ENCODE assay signal across 35 cellular contexts in the genomic region with DNA sequence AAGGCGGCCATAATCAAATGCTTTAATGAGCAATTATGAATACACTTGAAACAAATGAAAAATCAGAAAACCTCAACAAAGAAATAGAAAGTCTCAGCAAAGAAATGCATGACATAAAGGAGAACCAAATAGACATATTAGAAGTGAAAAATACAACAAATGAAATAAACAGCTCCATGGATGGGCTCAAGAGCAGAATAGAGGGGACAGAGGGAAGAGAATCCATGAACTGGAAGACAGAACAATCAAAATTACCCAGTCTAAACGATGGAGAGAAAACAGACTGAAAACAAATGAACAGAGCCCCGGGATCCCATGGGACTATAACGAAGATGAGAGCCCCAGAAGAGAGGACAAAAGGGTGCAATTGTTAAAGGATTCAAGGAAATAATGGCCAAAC.
"Had no signal": no experiment of that assay in that cellular context is flagged by ENCODE, and none has a peak within 500 bp of the region (broad histone marks: within the 10 kb centered on the region; RNA-seq: fewer than 3 reads in every experiment).

No MANE protein-coding gene starts in this region.

- H3K36me3 ChIP-seq: MG63 had no signal

- H3K4me3 ChIP-seq: MG63 had no signal

- DNase-seq: Karpas-422, Kasumi-1, MG63, MM.1S, MV-4-11, NCI-H1048, NCI-H1092, NCI-H1092 treated with DMSO at 0.1 percent for 48 hours, NCI-H1105, NCI-H1105 treated with DMSO at 0.1 percent for 48 hours, NCI-H1417, NCI-H1417 treated with DMSO at 0.1 percent for 48 hours, NCI-H1436, NCI-H1436 treated with DMSO at 0.1 percent for 48 hours, NCI-H146, NCI-H1694, NCI-H1694 treated with DMSO at 0.1 percent for 48 hours, NCI-H187, NCI-H187 treated with DMSO at 0.1 percent for 48 hours, NCI-H1930, NCI-H2029, NCI-H2029 treated with DMSO at 0.1 percent for 48 hours, NCI-H2081, NCI-H2081 treated with DMSO at 0.1 percent for 48 hours, NCI-H2107, NCI-H2171, NCI-H2171 treated with DMSO at 0.1 percent for 48 hours, NCI-H2227 treated with DMSO at 0.1 percent for 48 hours, NCI-H226, NCI-H345, NCI-H446, NCI-H446 treated with DMSO at 0.1 percent for 48 hours, NCI-H510A, NCI-H510A treated with DMSO at 0.1 percent for 48 hours, NCI-H524 had no signal
